Comparison of ENCODE assay signal across 1 cellular context in the genomic region with DNA sequence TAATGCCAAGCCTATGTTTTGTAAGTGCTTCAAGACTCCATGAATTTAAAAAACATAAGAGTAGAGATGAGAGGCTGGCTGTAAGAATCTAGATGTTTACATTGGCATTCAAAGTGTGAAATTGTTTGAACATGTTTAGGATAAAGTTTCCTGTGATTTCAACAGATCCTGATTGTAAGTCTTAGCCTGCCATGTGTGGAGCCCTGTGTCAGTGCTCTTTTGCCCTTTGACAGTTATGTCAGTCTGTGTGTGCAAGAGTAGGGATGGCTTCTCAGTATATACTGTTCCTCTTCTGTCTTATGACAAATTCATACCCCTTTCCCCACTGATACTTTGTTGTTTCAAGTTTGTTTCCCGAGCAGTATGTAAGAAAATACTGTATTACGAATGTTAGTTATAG.
TF ChIP-seq lines count a peak whose summit lies in the region.

No MANE protein-coding gene starts in this region.

TF ChIP-seq in IMR-90, 13 proteins besides CTCF, POLR2A, EP300 and RAD21:
- TF ChIP-seq SMC3 (IDR thresholded peaks at IDR 0.05; ENCODE audit: low read depth, low read length): no peak
- no peak for TF ChIP-seq FOS (IDR thresholded peaks at IDR 0.05; ENCODE audit: low read depth, low read length)
- no peak for TF ChIP-seq MXI1 (IDR thresholded peaks at IDR 0.05; ENCODE audit: borderline replicate concordance, low read depth, low read length)
- no peak for TF ChIP-seq CHD1 (IDR thresholded peaks at IDR 0.05; ENCODE audit: low read depth, low read length)
- TF ChIP-seq MAFK (IDR thresholded peaks at IDR 0.05; ENCODE audit: low read depth, low read length): no peak
- TF ChIP-seq MAZ (IDR thresholded peaks at IDR 0.05; ENCODE audit: borderline replicate concordance, low read depth, low read length): no peak
- no peak for TF ChIP-seq BHLHE40 (IDR thresholded peaks at IDR 0.05; ENCODE audit: low read depth, low read length)
- TF ChIP-seq RFX5 (IDR thresholded peaks at IDR 0.05; ENCODE audit: low read depth, low read length): no peak
